In genomic region chr9:131310833-131311554, GRCh38 we compare ENCODE assay signal across 9 cellular contexts. TPM values are rescaled to one million over a fixed set of nuclear protein-coding genes. Genes with fewer than 3 reads are reported as not detected.
A peak's percentile ranks its signal among the peaks of the same experiment; 100 is the strongest.
DNase-seq lines count a peak whose midpoint lies in the region; ATAC-seq, FAIRE-seq and TF ChIP-seq lines count a peak whose summit lies in the region.
"Had no signal": no experiment of that assay in that cellular context is flagged by ENCODE, and none has a peak within 500 bp of the region (broad histone marks: within the 10 kb centered on the region; RNA-seq: fewer than 3 reads in every experiment).

No MANE protein-coding gene starts in this region.

- H3K4me3 ChIP-seq in H7 (ENCODE audit: insufficient read depth, low read depth, low read length) (no peak overlapping the region), H1 (ENCODE audit: extremely low read depth in 1 of 4, insufficient read depth in 2 of 4, low read depth in 3 of 4, low read length in 4 of 4) (no peak overlapping the region), Caco-2 (ENCODE audit: low read depth, low read length) (no peak overlapping the region)
- H3K4me3 ChIP-seq: SK-N-MC had no signal

- no peaks in the 10 kb centered on the region for H3K23me2 ChIP-seq in H1 (ENCODE audit: low read depth, low read length)

- intact Hi-C loops in Caco-2 (cut with micrococcal nuclease; ENCODE audit: unreplicated experiment), result no loop called here

- H3K9me3 Mint-ChIP-seq in Caco-2 (ENCODE audit: unreplicated experiment), result no peaks in the 10 kb centered on the region

- no peaks in the 10 kb centered on the region for H3K27me3 ChIP-seq in H7 (ENCODE audit: control insufficient read depth, insufficient read depth, low read length)
- H3K27me3 ChIP-seq in H1 (replicated peaks in 1 of 4; ENCODE audit: control insufficient read depth in 3 of 4, extremely low read depth in 1 of 4, insufficient read depth in 3 of 4, low read length in 3 of 4), result no peaks in the 10 kb centered on the region
- no peaks in the 10 kb centered on the region for H3K27me3 ChIP-seq in Caco-2 (replicated peaks; ENCODE audit: control insufficient read depth, insufficient read depth, low read length)

- TF ChIP-seq EP300 in H1 (IDR thresholded peaks at IDR 0.05; ENCODE audit: borderline replicate concordance in 1 of 2, low read depth in 2 of 2, low read length in 2 of 2), result no peak

- H2BK5ac ChIP-seq in H1 (ENCODE audit: low read depth, low read length), result no peak overlapping the region

- no peaks in the 10 kb centered on the region for H3K79me2 ChIP-seq in H1 (ENCODE audit: control insufficient read depth in 1 of 2, insufficient read depth in 2 of 2, low read length in 2 of 2)

- H3K36me3 Mint-ChIP-seq in Caco-2 (ENCODE audit: insufficient read depth, unreplicated experiment), result peaks cover 11% of the 10 kb centered on the region

- peak in 1 of 3 experiments; percentile 30; a peak in 2 of 4 replicates for TF ChIP-seq CTCF in H1 (IDR thresholded peaks at IDR 0.05; ENCODE audit: control extremely low read depth in 1 of 3, insufficient read depth in 1 of 3, low read depth in 1 of 3, low read length in 3 of 3)
- no peak for TF ChIP-seq CTCF in Caco-2 (IDR thresholded peaks at IDR 0.05; ENCODE audit: insufficient read depth in 1 of 2, low read depth in 1 of 2, low read length in 1 of 2, severe bottlenecking in 1 of 2, unreplicated experiment in 1 of 2)

- no peak overlapping the region for H4K5ac ChIP-seq in H1 (ENCODE audit: insufficient read length, low read depth, low read length)

- no peak overlapping the region for H2BK20ac ChIP-seq in H1 (ENCODE audit: low read length)

- peak overlapping the region; percentile 21 for H3K4ac ChIP-seq in H1 (replicated peaks; ENCODE audit: insufficient read length, low read depth, low read length)

- FAIRE-seq in H1 (lab: Jason Lieb, UNC), result no peak

- H3K56ac ChIP-seq in H1 (replicated peaks; ENCODE audit: insufficient read length, low read depth, low read length), result no peak overlapping the region

- H3K36me3 ChIP-seq in H7 (replicated peaks; ENCODE audit: control insufficient read depth, insufficient read depth, low read length) (no peaks in the 10 kb centered on the region), H1 (ENCODE audit: control insufficient read depth in 2 of 4, insufficient read depth in 4 of 4, low read length in 3 of 4) (no peaks in the 10 kb centered on the region), Caco-2 (ENCODE audit: control insufficient read depth, insufficient read depth, low read length) (no peaks in the 10 kb centered on the region)

- no peaks in the 10 kb centered on the region for H4K20me1 ChIP-seq in H1 (replicated peaks in 1 of 2; ENCODE audit: control insufficient read depth in 1 of 2, insufficient read depth in 2 of 2, low read length in 2 of 2)

- DNase-seq in H7 (peak; percentile 76), H1 (ENCODE audit: low read depth in 1 of 2, low spot score in 2 of 2) (no peak), globus pallidus (ENCODE audit: low spot score) (no peak), Caco-2 (no peak), medulla oblongata (ENCODE audit: extremely low spot score) (no peak)
- DNase-seq in activated CD4-positive, alpha-beta T cell treated with anti-CD3 and anti-CD28 coated beads, Interleukin-2, amount 50 U/mL, for 4 hours, result peak; percentile 35 to 42
- peak; percentile 20 for DNase-seq in stimulated activated CD8-positive, alpha-beta memory T cell treated with anti-CD3 and anti-CD28 coated beads, Interleukin-12 subunit alpha, Interleukin-12 subunit beta, amount 100 ng/mL, for 24 hours (ENCODE audit: extremely low read depth)

- no peak overlapping the region for H2BK15ac ChIP-seq in H1 (ENCODE audit: low read length)

- no peak; a peak in 1 of 4 replicates for TF ChIP-seq RAD21 in H1 (IDR thresholded peaks at IDR 0.05 in 1 of 2, conservative IDR thresholded peaks at IDR 0.05 in 1 of 2; ENCODE audit: low read depth in 2 of 2, low read length in 2 of 2)

- H2BK12ac ChIP-seq in H1 (ENCODE audit: low read depth, low read length), result peak overlapping the region; percentile 27; the same call in 1 of the 2 replicates

- WGBS in H1 (ENCODE audit: extremely low coverage in 1 of 2, insufficient coverage in 1 of 2, insufficient read length in 1 of 2, insufficient replicate concordance in 2 of 2, low coverage in 1 of 2, low lambda C conversion rate in 2 of 2, missing lambda C conversion rate in 1 of 2), 2 experiments, result 82% methylated on average over 20 of the region's 20 CpGs; no CpG with 5 or more reads in 1 of the 2 experiments

- H2AFZ ChIP-seq in H1 (ENCODE audit: low read length), result no peak overlapping the region

- no peaks in the 10 kb centered on the region for H3K27me3 Mint-ChIP-seq in Caco-2 (ENCODE audit: insufficient read depth, unreplicated experiment)

- no TSS peak for BruUV-seq in Caco-2 (replicated peaks; lab: Mats Ljungman, UMichigan)

- H2AK5ac ChIP-seq in H1 (ENCODE audit: low read depth, low read length), result no peak overlapping the region

- H3K9ac ChIP-seq in H1 (replicated peaks in 1 of 4; ENCODE audit: extremely low read depth in 1 of 4, low read depth in 3 of 4, low read length in 3 of 4), result no peak overlapping the region

- no peak overlapping the region; the same call in 1 of the 2 replicates for H3K27ac ChIP-seq in H1 (ENCODE audit: low read depth, low read length)
- H3K27ac ChIP-seq: SK-N-MC had no signal

- no peak overlapping the region for H3K27ac Mint-ChIP-seq in Caco-2 (ENCODE audit: unreplicated experiment)

- CTCF ChIA-PET in H1 (lab: Charles Lee; ENCODE audit: partially characterized antibody) (interaction anchor here (0.7 to 2.2 kb wide), 4 partner anchors 25 to 1591 kb away, joined by 3 to 5 read pairs (median 4); no protein-coding TSS in a partner anchor), Caco-2 (lab: Charles Lee) (no interaction called here)

- peak overlapping the region; percentile 56 for H4K91ac ChIP-seq in H1 (replicated peaks; ENCODE audit: insufficient read length, low read length)

- TF ChIP-seq POLR2A in H1 (IDR thresholded peaks at IDR 0.05; ENCODE audit: control extremely low read depth in 1 of 2, low read depth in 2 of 2, low read length in 2 of 2), result no peak

- POLR2A ChIA-PET in H1 (lab: Charles Lee; ENCODE audit: partially characterized antibody) (no interaction called here), Caco-2 (lab: Charles Lee) (no interaction called here)

- H3K79me1 ChIP-seq in H1 (ENCODE audit: low read depth, low read length), result no peaks in the 10 kb centered on the region

- H3K4me3 Mint-ChIP-seq in Caco-2 (ENCODE audit: unreplicated experiment), result no peak overlapping the region

- H3K4me1 ChIP-seq in H1 (replicated peaks in 1 of 4; ENCODE audit: control insufficient read depth in 3 of 4, insufficient read depth in 4 of 4, low read length in 3 of 4) (no peaks in the 10 kb centered on the region), Caco-2 (peaks cover 13% of the 10 kb centered on the region)

- H4K8ac ChIP-seq in H1 (ENCODE audit: extremely low read depth, insufficient read depth, low read length), result 0 out of 2 replicates have a peak overlapping the region, but pooled peaks have one; percentile 8

- peaks cover 8% of the 10 kb centered on the region for H3K4me1 Mint-ChIP-seq in Caco-2 (ENCODE audit: low read depth, unreplicated experiment)

- H3K23ac ChIP-seq in H1 (ENCODE audit: insufficient read length), result no peak overlapping the region

- peak overlapping the region; percentile 6; the same call in 1 of the 2 replicates for H3K18ac ChIP-seq in H1 (ENCODE audit: extremely low read depth, low read length)

- ATAC-seq in HG02642 (IDR thresholded peaks at IDR 0.05; ENCODE audit: poor library complexity, unreplicated experiment), result no peak

- no peaks in the 10 kb centered on the region for H3K9me3 ChIP-seq in H1 (ENCODE audit: insufficient read depth in 2 of 2, low read depth in 1 of 2, low read length in 1 of 2)
- no peaks in the 10 kb centered on the region for H3K9me3 ChIP-seq in Caco-2

- H3K14ac ChIP-seq in H1 (ENCODE audit: insufficient read length), result no peak overlapping the region

- no peak overlapping the region for H2BK120ac ChIP-seq in H1 (replicated peaks; ENCODE audit: low read depth, low read length)

- H3K4me2 ChIP-seq in H1 (ENCODE audit: insufficient read depth in 1 of 2, low read depth in 2 of 2, low read length in 2 of 2), result no peak overlapping the region

TF ChIP-seq in H1, 55 proteins besides CTCF, POLR2A, EP300 and RAD21 (continues in another document):
- TF ChIP-seq NRF1 (IDR thresholded peaks at IDR 0.05; ENCODE audit: low read depth, low read length) (no peak), ATF3 (IDR thresholded peaks at IDR 0.05; ENCODE audit: insufficient read depth, low read depth, low read length) (no peak), TAF1 (IDR thresholded peaks at IDR 0.05; ENCODE audit: low read depth, low read length) (no peak), SAP30 (IDR thresholded peaks at IDR 0.05; ENCODE audit: insufficient read depth, insufficient replicate concordance, low read length) (no peak), NANOG (IDR thresholded peaks at IDR 0.05; ENCODE audit: insufficient read depth, low read depth, low read length, poor library complexity, severe bottlenecking) (no peak)

RNA-seq across cellular contexts. Expression of gene PLPP7, which starts 21.5 kb away (rescaled TPM):
- 8.2 and 8.8 TPM in 2 replicates for total RNA-seq in H7 (2014; rRNA removed; shearing (Covaris generic))
- total RNA-seq in H1 (2021; fragmentation: NEBNext Ultra II Directional; extraction: Animal tissue kit (Norgen Biotek cat#: 25700)), result 3.4 TPM in 2 replicates
- polyA plus RNA-seq in H1 (2011; rRNA removed), result 3.9 and 5.0 TPM in 2 replicates
- 4.2 TPM for polyA plus RNA-seq in H1 (2011; cell fraction: cytosol; rRNA removed)
- polyA plus RNA-seq in H1 (2011; cell fraction: nucleus; rRNA removed), result 3.9 TPM
- 2.0 to 3.0 TPM (median 2.6 TPM) in 4 replicates for polyA plus RNA-seq in H1 (2012, experiment 1 of 2)
- 4.4 TPM for polyA plus RNA-seq in H1 (2012, experiment 2 of 2)
- 1.6 TPM for polyA plus RNA-seq in H1 (2013, experiment 1 of 2)
- polyA plus RNA-seq in H1 (2013, experiment 2 of 2), result 1.5 TPM
- 2.3 TPM in 2 replicates for polyA minus RNA-seq in H1 (2011; rRNA and poly(A)+ RNA removed)
- 3.4 TPM for polyA minus RNA-seq in H1 (2011; cell fraction: cytosol; rRNA and poly(A)+ RNA removed)
- polyA minus RNA-seq in H1 (2011; cell fraction: nucleus; rRNA and poly(A)+ RNA removed), result 4.0 TPM
- 0.11 TPM in 1 of 2 replicates, not detected in the other for total RNA-seq in Caco-2 (2022)

RNA-seq across cellular contexts. Expression of gene FAM78A, which starts 34.7 kb away (rescaled TPM):
- 1.6 and 3.4 TPM in 2 replicates for total RNA-seq in H7 (2014; rRNA removed; shearing (Covaris generic))
- 3.1 and 3.5 TPM in 2 replicates for total RNA-seq in H1 (2021; fragmentation: NEBNext Ultra II Directional; extraction: Animal tissue kit (Norgen Biotek cat#: 25700))
- 3.1 and 4.1 TPM in 2 replicates for polyA plus RNA-seq in H1 (2011; rRNA removed)
- polyA plus RNA-seq in H1 (2011; cell fraction: cytosol; rRNA removed), result 2.5 TPM
- 5.1 TPM for polyA plus RNA-seq in H1 (2011; cell fraction: nucleus; rRNA removed)
- polyA plus RNA-seq in H1 (2012, experiment 1 of 2), result 2.3 to 3.0 TPM (median 2.9 TPM) in 4 replicates
- 3.0 TPM for polyA plus RNA-seq in H1 (2012, experiment 2 of 2)
- polyA plus RNA-seq in H1 (2013, experiment 1 of 2), result 1.2 TPM
- 1.4 TPM for polyA plus RNA-seq in H1 (2013, experiment 2 of 2)
- 3.0 and 3.1 TPM in 2 replicates for polyA minus RNA-seq in H1 (2011; rRNA and poly(A)+ RNA removed)
- 2.4 TPM for polyA minus RNA-seq in H1 (2011; cell fraction: cytosol; rRNA and poly(A)+ RNA removed)
- 1.7 TPM for polyA minus RNA-seq in H1 (2011; cell fraction: nucleus; rRNA and poly(A)+ RNA removed)
- 0.70 and 0.88 TPM in 2 replicates for total RNA-seq in Caco-2 (2022)

Comparison
In these comparisons a context has a peak if more than half of its experiments do, and no peak if none do; other contexts are left out.
1. DNase-seq: peak in H7 (single experiment), activated CD4-positive, alpha-beta T cell treated with anti-CD3 and anti-CD28 coated beads, Interleukin-2, amount 50 U/mL, for 4 hours (2 of 2) and stimulated activated CD8-positive, alpha-beta memory T cell treated with anti-CD3 and anti-CD28 coated beads, Interleukin-12 subunit alpha, Interleukin-12 subunit beta, amount 100 ng/mL, for 24 hours (single experiment); none in H1 (0 of 2), globus pallidus (single experiment), Caco-2 (0 of 2) and medulla oblongata (single experiment).